1 cellular context compared by ENCODE assay signal in the genomic region with DNA sequence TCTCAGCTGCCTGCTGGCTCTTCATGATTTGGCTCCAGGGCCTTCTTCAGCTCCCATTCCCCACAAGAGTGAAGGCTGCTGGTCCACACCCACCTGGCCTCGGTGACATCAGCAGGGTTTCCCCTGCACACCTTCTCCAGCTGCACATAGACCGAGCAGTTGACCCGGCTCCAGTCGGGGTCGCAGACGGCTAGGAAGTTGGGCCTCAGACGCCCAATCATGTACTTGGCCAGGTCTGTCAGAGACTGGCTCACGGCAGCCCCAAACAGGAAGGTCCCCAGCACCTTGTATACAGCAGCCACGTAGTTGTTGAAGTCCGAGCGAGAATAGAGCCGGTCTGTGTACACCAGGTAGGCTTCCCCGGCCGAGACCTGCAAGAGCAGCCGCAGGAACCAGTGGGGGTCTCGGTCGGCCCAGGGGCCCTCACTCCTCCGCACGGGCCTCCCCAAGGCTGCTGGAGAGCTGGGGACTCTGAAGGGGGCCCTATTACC.
TF ChIP-seq lines count a peak whose summit lies in the region.

No MANE protein-coding gene starts in this region.

TF ChIP-seq in WTC11, 78 proteins besides CTCF, POLR2A, EP300 and RAD21:
- TF ChIP-seq, protein P1, sequence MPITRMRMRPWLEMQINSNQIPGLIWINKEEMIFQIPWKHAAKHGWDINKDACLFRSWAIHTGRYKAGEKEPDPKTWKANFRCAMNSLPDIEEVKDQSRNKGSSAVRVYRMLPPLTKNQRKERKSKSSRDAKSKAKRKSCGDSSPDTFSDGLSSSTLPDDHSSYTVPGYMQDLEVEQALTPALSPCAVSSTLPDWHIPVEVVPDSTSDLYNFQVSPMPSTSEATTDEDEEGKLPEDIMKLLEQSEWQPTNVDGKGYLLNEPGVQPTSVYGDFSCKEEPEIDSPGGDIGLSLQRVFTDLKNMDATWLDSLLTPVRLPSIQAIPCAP (CRISPR knock-in tag; IDR thresholded peaks at IDR 0.05), result no peak
- no peak for TF ChIP-seq KAT7 (CRISPR knock-in tag; IDR thresholded peaks at IDR 0.05; ENCODE audit: borderline replicate concordance)
TF ChIP-seq in WTC11: peak in this region for 0.
